18 cellular contexts compared by ENCODE assay signal in genomic region chr2:100194951-100195350, GRCh38. TPM values are rescaled to one million over a fixed set of nuclear protein-coding genes. Genes with fewer than 3 reads are reported as not detected.
"Had no signal": no experiment of that assay in that cellular context is flagged by ENCODE, and none has a peak within 500 bp of the region (broad histone marks: within the 10 kb centered on the region; RNA-seq: fewer than 3 reads in every experiment).

No MANE protein-coding gene starts in this region.

- H3K36me3 ChIP-seq: heart left ventricle had no signal

- H3K9me3 ChIP-seq: heart left ventricle had no signal

- H3K27me3 ChIP-seq: dorsolateral prefrontal cortex, heart left ventricle had no signal

- DNase-seq: activated CD4-positive, alpha-beta memory T cell treated with anti-CD3 and anti-CD28 coated beads for 36 hours; activated CD4-positive, alpha-beta T cell treated with anti-CD3 and anti-CD28 coated beads for 36 hours; activated CD8-positive, alpha-beta memory T cell treated with anti-CD3 and anti-CD28 coated beads, Interleukin-2, amount 10 ng/mL, durations not matched to agents 7 days and 5 days; activated naive CD4-positive, alpha-beta T cell treated with anti-CD3 and anti-CD28 coated beads, Interleukin-2, amount 10 ng/mL, durations not matched to agents 7 days and 5 days; activated T-cell treated with anti-CD3 and anti-CD28 coated beads, Interleukin-2, amount 50 U/mL, for 1 hour; dorsolateral prefrontal cortex; endodermal cell; heart left ventricle; left colon; nucleus accumbens; right cardiac atrium; stimulated activated CD4-positive, alpha-beta T cell treated with anti-CD3 and anti-CD28 coated beads, Interleukin-15, amount 100 ng/mL, for 24 hours; stimulated activated CD4-positive, alpha-beta T cell treated with anti-CD3 and anti-CD28 coated beads, Interleukin-4, amount 100 ng/mL, for 1 hour; stimulated activated naive B cell treated with anti-CD40 and anti-IgM and Interleukin-4, amounts not matched to agents 10 μg/mL and 1 μg/mL and 100 μg/mL, for 72 hours; trophoblast cell had no signal

- H3K27ac ChIP-seq: dorsolateral prefrontal cortex, skin epidermis had no signal

- ATAC-seq: activated CD4-positive, alpha-beta T cell treated with anti-CD3 and anti-CD28 coated beads for 36 hours; activated CD8-positive, alpha-beta memory T cell treated with anti-CD3 and anti-CD28 coated beads, Interleukin-2, amount 10 ng/mL, durations not matched to agents 7 days and 5 days; heart left ventricle; left colon; natural killer cell treated with Interleukin-12 subunit alpha and Interleukin-12 subunit beta and Interleukin-15 and Interleukin-18, amount 100 ng/mL, for 72 hours; right cardiac atrium; stimulated activated naive B cell treated with anti-CD40 and anti-IgM and Interleukin-4, amounts not matched to agents 10 μg/mL and 1 μg/mL and 100 μg/mL, for 72 hours had no signal

- H3K4me3 ChIP-seq: dorsolateral prefrontal cortex, heart left ventricle, skin epidermis had no signal

RNA-seq across cellular contexts. Expression of gene AFF3, which starts 52.6 kb away (rescaled TPM):
- total RNA-seq: bronchial epithelial cell had no signal
